27 cellular contexts compared by ENCODE assay signal in genomic region chr20:13270211-13270610, GRCh38.
"Had no signal": no experiment of that assay in that cellular context is flagged by ENCODE, and none has a peak within 500 bp of the region (broad histone marks: within the 10 kb centered on the region; RNA-seq: fewer than 3 reads in every experiment).

No MANE protein-coding gene starts in this region.

- H3K9me3 Mint-ChIP-seq: activated CD4-positive, alpha-beta memory T cell treated with anti-CD3 and anti-CD28 coated beads for 36 hours; activated CD4-positive, alpha-beta T cell treated with anti-CD3 and anti-CD28 coated beads, Interleukin-2, amount 10 ng/mL, durations not matched to agents 24 days and 14 days; activated naive CD4-positive, alpha-beta T cell treated with anti-CD3 and anti-CD28 coated beads for 36 hours; activated naive CD4-positive, alpha-beta T cell treated with anti-CD3 and anti-CD28 coated beads, Interleukin-2, amount 50 U/mL, for 24 hours; activated naive CD8-positive, alpha-beta T cell treated with anti-CD3 and anti-CD28 coated beads for 36 hours; activated naive CD8-positive, alpha-beta T cell treated with anti-CD3 and anti-CD28 coated beads, Interleukin-2, amount 50 U/mL, for 24 hours; activated T-helper 1 cell treated with anti-CD3 and anti-CD28 coated beads, Interleukin-12 subunit alpha, Interleukin-12 subunit beta, Interleukin-2, Interleukin-4 antibody, amounts not matched to agents 30 ng/mL and 10 ng/mL and 1 ng/mL, durations not matched to agents 14 hours and 24 hours and 36 hours; activated T-helper 2 cell treated with anti-CD3 and anti-CD28 coated beads, Interferon-gamma antibody, Interleukin-2, Interleukin-4, amounts not matched to agents 10 μg/mL and 5 μg/mL and 100 μg/mL, durations not matched to agents 14 hours and 24 hours and 36 hours had no signal

- H3K27me3 Mint-ChIP-seq: activated CD4-positive, alpha-beta memory T cell treated with anti-CD3 and anti-CD28 coated beads for 36 hours; activated CD4-positive, alpha-beta T cell treated with anti-CD3 and anti-CD28 coated beads for 36 hours; activated naive CD4-positive, alpha-beta T cell treated with anti-CD3 and anti-CD28 coated beads, Interleukin-2, amount 50 U/mL, for 24 hours had no signal

- H3K4me1 Mint-ChIP-seq: activated CD4-positive, alpha-beta T cell treated with anti-CD3 and anti-CD28 coated beads for 36 hours; activated CD4-positive, alpha-beta T cell treated with anti-CD3 and anti-CD28 coated beads, Interleukin-2, amount 10 ng/mL, durations not matched to agents 24 days and 14 days; activated CD8-positive, alpha-beta memory T cell treated with anti-CD3 and anti-CD28 coated beads, Interleukin-2, amount 10 ng/mL, durations not matched to agents 7 days and 5 days; activated naive CD8-positive, alpha-beta T cell treated with anti-CD3 and anti-CD28 coated beads for 36 hours; activated naive CD8-positive, alpha-beta T cell treated with anti-CD3 and anti-CD28 coated beads, Interleukin-2, amount 50 U/mL, for 24 hours had no signal

- H3K27ac Mint-ChIP-seq: activated CD4-positive, alpha-beta memory T cell treated with anti-CD3 and anti-CD28 coated beads for 36 hours; activated CD4-positive, alpha-beta T cell treated with anti-CD3 and anti-CD28 coated beads for 36 hours; activated CD4-positive, alpha-beta T cell treated with anti-CD3 and anti-CD28 coated beads, Interleukin-2, amount 10 ng/mL, durations not matched to agents 24 days and 14 days; activated CD8-positive, alpha-beta memory T cell treated with anti-CD3 and anti-CD28 coated beads, Interleukin-2, amount 10 ng/mL, durations not matched to agents 7 days and 5 days; activated CD8-positive, alpha-beta T cell treated with anti-CD3 and anti-CD28 coated beads, Interleukin-2, amount 10 ng/mL, durations not matched to agents 7 days and 5 days; activated naive CD4-positive, alpha-beta T cell treated with anti-CD3 and anti-CD28 coated beads for 36 hours; activated naive CD4-positive, alpha-beta T cell treated with anti-CD3 and anti-CD28 coated beads, Interleukin-2, amount 50 U/mL, for 24 hours; activated naive CD8-positive, alpha-beta T cell treated with anti-CD3 and anti-CD28 coated beads for 36 hours; activated naive CD8-positive, alpha-beta T cell treated with anti-CD3 and anti-CD28 coated beads, Interleukin-2, amount 50 U/mL, for 24 hours; activated T-helper 1 cell treated with anti-CD3 and anti-CD28 coated beads, Interleukin-12 subunit alpha, Interleukin-12 subunit beta, Interleukin-2, Interleukin-4 antibody, amounts not matched to agents 30 ng/mL and 10 ng/mL and 1 ng/mL, durations not matched to agents 14 hours and 24 hours and 36 hours; activated T-helper 2 cell treated with anti-CD3 and anti-CD28 coated beads, Interferon-gamma antibody, Interleukin-2, Interleukin-4, amounts not matched to agents 10 μg/mL and 5 μg/mL and 100 μg/mL, durations not matched to agents 14 hours and 24 hours and 36 hours; brain had no signal

- H3K36me3 Mint-ChIP-seq: activated CD8-positive, alpha-beta memory T cell treated with anti-CD3 and anti-CD28 coated beads, Interleukin-2, amount 10 ng/mL, durations not matched to agents 7 days and 5 days; brain had no signal

- ATAC-seq: activated CD4-positive, alpha-beta T cell treated with anti-CD3 and anti-CD28 coated beads for 36 hours; activated CD8-positive, alpha-beta memory T cell treated with anti-CD3 and anti-CD28 coated beads, Interleukin-2, amount 10 ng/mL, durations not matched to agents 7 days and 5 days; activated CD8-positive, alpha-beta T cell treated with anti-CD3 and anti-CD28 coated beads, Interleukin-2, amount 10 ng/mL, durations not matched to agents 7 days and 5 days; activated naive CD8-positive, alpha-beta T cell treated with anti-CD3 and anti-CD28 coated beads, Interleukin-2, amount 50 U/mL, for 24 hours; esophagus mucosa had no signal

- H3K4me3 Mint-ChIP-seq: activated CD4-positive, alpha-beta memory T cell treated with anti-CD3 and anti-CD28 coated beads for 36 hours; activated CD4-positive, alpha-beta T cell treated with anti-CD3 and anti-CD28 coated beads for 36 hours; activated CD4-positive, alpha-beta T cell treated with anti-CD3 and anti-CD28 coated beads, Interleukin-2, amount 10 ng/mL, durations not matched to agents 24 days and 14 days; activated CD8-positive, alpha-beta memory T cell treated with anti-CD3 and anti-CD28 coated beads, Interleukin-2, amount 10 ng/mL, durations not matched to agents 7 days and 5 days; activated CD8-positive, alpha-beta T cell treated with anti-CD3 and anti-CD28 coated beads, Interleukin-2, amount 10 ng/mL, durations not matched to agents 7 days and 5 days; activated naive CD4-positive, alpha-beta T cell treated with anti-CD3 and anti-CD28 coated beads for 36 hours; activated naive CD4-positive, alpha-beta T cell treated with anti-CD3 and anti-CD28 coated beads, Interleukin-2, amount 50 U/mL, for 24 hours; activated naive CD8-positive, alpha-beta T cell treated with anti-CD3 and anti-CD28 coated beads for 36 hours; activated naive CD8-positive, alpha-beta T cell treated with anti-CD3 and anti-CD28 coated beads, Interleukin-2, amount 50 U/mL, for 24 hours; activated T-helper 1 cell treated with anti-CD3 and anti-CD28 coated beads, Interleukin-12 subunit alpha, Interleukin-12 subunit beta, Interleukin-2, Interleukin-4 antibody, amounts not matched to agents 30 ng/mL and 10 ng/mL and 1 ng/mL, durations not matched to agents 14 hours and 24 hours and 36 hours; brain had no signal

- DNase-seq: activated CD4-positive, alpha-beta memory T cell treated with anti-CD3 and anti-CD28 coated beads for 36 hours; activated CD4-positive, alpha-beta T cell treated with anti-CD3 and anti-CD28 coated beads for 36 hours; activated CD4-positive, alpha-beta T cell treated with anti-CD3 and anti-CD28 coated beads, Interleukin-2, amount 10 ng/mL, durations not matched to agents 24 days and 14 days; activated CD4-positive, CD25-positive, alpha-beta regulatory T cell; activated CD4-positive, CD25-positive, alpha-beta regulatory T cell treated with anti-CD3 and anti-CD28 coated beads, Interleukin-2, amount 50 U/mL, for 72 hours; activated CD8-positive, alpha-beta memory T cell treated with anti-CD3 and anti-CD28 coated beads, Interleukin-2, amount 10 ng/mL, durations not matched to agents 7 days and 5 days; activated CD8-positive, alpha-beta memory T cell treated with anti-CD3 and anti-CD28 coated beads, Interleukin-2, amount 50 U/mL, for 4 hours; activated CD8-positive, alpha-beta T cell treated with anti-CD3 and anti-CD28 coated beads, Interleukin-2, amount 10 ng/mL, durations not matched to agents 7 days and 5 days; activated effector memory CD4-positive, alpha-beta T cell treated with anti-CD3 and anti-CD28 coated beads, Interleukin-2, amount 50 U/mL, for 16 hours; activated naive CD4-positive, alpha-beta T cell treated with anti-CD3 and anti-CD28 coated beads for 36 hours; activated naive CD8-positive, alpha-beta T cell treated with anti-CD3 and anti-CD28 coated beads for 36 hours; activated naive CD8-positive, alpha-beta T cell treated with anti-CD3 and anti-CD28 coated beads, Interleukin-2, amount 50 U/mL, for 24 hours; activated T-cell treated with anti-CD3 and anti-CD28 coated beads, Interleukin-2, amount 50 U/mL, for 1 hour; activated T-cell treated with anti-CD3 and anti-CD28 coated beads, Interleukin-2, amount 50 U/mL, for 48 hours; adrenal gland; amygdala; central memory CD4-positive, alpha-beta T cell; cerebellar nuclear complex; colonic mucosa; effector CD8-positive, alpha-beta T cell; foreskin fibroblast; T-helper 2 cell had no signal
